1 cellular context compared by ENCODE assay signal in the genomic region with DNA sequence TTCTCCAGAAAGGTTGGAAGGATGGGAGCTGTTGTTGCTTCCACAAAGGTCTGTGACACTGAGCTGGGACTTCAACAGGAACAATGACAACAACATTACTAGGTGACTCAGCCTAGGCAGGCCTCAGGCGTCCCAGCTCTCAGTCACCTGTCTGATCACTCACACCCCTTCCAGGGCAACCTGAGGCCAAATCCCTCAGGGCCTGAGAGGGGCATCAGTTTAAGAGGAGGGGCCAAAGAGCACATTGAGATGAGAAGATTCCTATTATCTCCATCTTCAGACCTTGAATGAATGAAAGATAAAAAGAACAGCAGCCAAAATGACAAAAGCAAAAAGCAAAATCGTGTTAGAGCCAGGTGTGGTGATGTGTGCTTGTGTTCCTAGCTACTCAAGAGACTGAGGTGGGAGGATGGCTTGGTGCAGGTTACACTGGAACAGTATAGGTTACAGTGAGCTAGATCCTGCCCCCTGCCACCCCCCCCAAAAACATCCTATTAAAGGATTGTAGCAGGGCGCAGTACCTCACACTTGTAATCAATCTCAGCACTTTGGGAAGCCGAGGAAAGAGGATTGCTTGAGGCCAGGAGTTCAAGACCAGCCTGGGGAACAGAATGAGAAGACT.
TF ChIP-seq lines count a peak whose summit lies in the region.

Gene ATG9B, minus strand, starts transcription at position 60 of the 622 bp plus-strand sequence. CDS start 71 bp downstream, outside the sequence.

TF ChIP-seq in K562, 482 proteins besides CTCF, POLR2A, EP300 and RAD21:
- TF ChIP-seq ZEB2 (IDR thresholded peaks at IDR 0.05) (0 out of 2 replicates have a peak, but pooled peaks have one; percentile 31), IRF1 (CRISPR knock-in tag; IDR thresholded peaks at IDR 0.05; ENCODE audit: borderline replicate concordance) (no peak), SRF (CRISPR knock-in tag; IDR thresholded peaks at IDR 0.05) (no peak), ZNF197 (CRISPR knock-in tag; IDR thresholded peaks at IDR 0.05; ENCODE audit: low read depth) (no peak), ZKSCAN3 (CRISPR knock-in tag; IDR thresholded peaks at IDR 0.05) (no peak), NCOA2 (IDR thresholded peaks at IDR 0.05; ENCODE audit: partially characterized antibody in 2 of 2) (no peak), ZNF740 (CRISPR knock-in tag; IDR thresholded peaks at IDR 0.05) (peak; percentile 67; the same call in 1 of the 2 replicates), ZNF740 (tag; IDR thresholded peaks at IDR 0.05) (no peak), SP1 (CRISPR knock-in tag; IDR thresholded peaks at IDR 0.05) (no peak), ZBTB17 (CRISPR knock-in tag; IDR thresholded peaks at IDR 0.05) (no peak), ZNF431 (CRISPR knock-in tag; IDR thresholded peaks at IDR 0.05) (no peak), NFYB (IDR thresholded peaks at IDR 0.05; ENCODE audit: extremely low read depth, insufficient read length) (no peak), MNT (conservative IDR thresholded peaks at IDR 0.05) (no peak), ZFP1 (CRISPR knock-in tag; IDR thresholded peaks at IDR 0.05) (no peak), JUN (IDR thresholded peaks at IDR 0.05; ENCODE audit: borderline replicate concordance, low read depth, low read length) (0 out of 2 replicates have a peak, but pooled peaks have one; percentile 10), JUN (CRISPR knock-in tag; IDR thresholded peaks at IDR 0.05; ENCODE audit: borderline replicate concordance) (no peak), ARID1B (IDR thresholded peaks at IDR 0.05) (0 out of 2 replicates have a peak, but pooled peaks have one; percentile 12), TCF3 (CRISPR knock-in tag; IDR thresholded peaks at IDR 0.05) (peak; percentile 34; the same call in 1 of the 2 replicates), ZNF232 (CRISPR knock-in tag; IDR thresholded peaks at IDR 0.05) (no peak), NFIC (IDR thresholded peaks at IDR 0.05) (no peak), TFAP4 (CRISPR knock-in tag; IDR thresholded peaks at IDR 0.05; ENCODE audit: borderline replicate concordance) (0 out of 2 replicates have a peak, but pooled peaks have one; percentile 33), CBFA2T3 (IDR thresholded peaks at IDR 0.05) (peak; percentile 59), BMI1 (IDR thresholded peaks at IDR 0.05; ENCODE audit: low read length) (no peak), FOXK2 (conservative IDR thresholded peaks at IDR 0.05 in 1 of 2, IDR thresholded peaks at IDR 0.05 in 1 of 2; ENCODE audit: low read depth in 2 of 2) (peak in 1 of 2 experiments; percentile 33; a peak in 1 of 4 replicates), POLR3G (IDR thresholded peaks at IDR 0.05; ENCODE audit: extremely low read depth, insufficient read length, insufficient replicate concordance) (no peak), CXXC5 (CRISPR knock-in tag; IDR thresholded peaks at IDR 0.05) (peak; percentile 10; the same call in 1 of the 2 replicates), RB1 (IDR thresholded peaks at IDR 0.05; ENCODE audit: low read depth) (no peak), NFE2 (IDR thresholded peaks at IDR 0.05; ENCODE audit: low read depth) (0 out of 2 replicates have a peak, but pooled peaks have one; percentile 3), ZNF77 (CRISPR knock-in tag; IDR thresholded peaks at IDR 0.05) (no peak), SETDB1 (IDR thresholded peaks at IDR 0.05; ENCODE audit: low read length) (no peak), STAT6 (CRISPR knock-in tag; IDR thresholded peaks at IDR 0.05) (0 out of 2 replicates have a peak, but pooled peaks have one; percentile 51), SMAD2 (IDR thresholded peaks at IDR 0.05; ENCODE audit: low read depth, low read length) (no peak), JUND (IDR thresholded peaks at IDR 0.05; ENCODE audit: borderline replicate concordance, low read depth, low read length) (peak; percentile 51; the same call in 1 of the 2 replicates), JUND (tag; IDR thresholded peaks at IDR 0.05; ENCODE audit: borderline replicate concordance, low read depth, low read length) (no peak), STAT5A (IDR thresholded peaks at IDR 0.05; ENCODE audit: borderline replicate concordance, low read length) (no peak), KLF1 (tag; IDR thresholded peaks at IDR 0.05) (no peak), ESRRA (IDR thresholded peaks at IDR 0.05; ENCODE audit: borderline replicate concordance, low read depth) (no peak), FOSL1 (tag; conservative IDR thresholded peaks at IDR 0.05) (peak; percentile 62; the same call in 1 of the 2 replicates), ZNF316 (IDR thresholded peaks at IDR 0.05) (no peak)
- TF ChIP-seq, protein P1, sequence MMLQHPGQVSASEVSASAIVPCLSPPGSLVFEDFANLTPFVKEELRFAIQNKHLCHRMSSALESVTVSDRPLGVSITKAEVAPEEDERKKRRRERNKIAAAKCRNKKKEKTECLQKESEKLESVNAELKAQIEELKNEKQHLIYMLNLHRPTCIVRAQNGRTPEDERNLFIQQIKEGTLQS (IDR thresholded peaks at IDR 0.05), result peak; percentile 57; the same call in 1 of the 2 replicates
- TF ChIP-seq, protein P1 (CRISPR knock-in tag; conservative IDR thresholded peaks at IDR 0.05), result no peak
- TF ChIP-seq, protein P2, sequence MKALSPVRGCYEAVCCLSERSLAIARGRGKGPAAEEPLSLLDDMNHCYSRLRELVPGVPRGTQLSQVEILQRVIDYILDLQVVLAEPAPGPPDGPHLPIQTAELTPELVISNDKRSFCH (CRISPR knock-in tag; IDR thresholded peaks at IDR 0.05), result no peak
- TF ChIP-seq, protein P2 (tag; IDR thresholded peaks at IDR 0.05), result no peak
- TF ChIP-seq, protein P3, sequence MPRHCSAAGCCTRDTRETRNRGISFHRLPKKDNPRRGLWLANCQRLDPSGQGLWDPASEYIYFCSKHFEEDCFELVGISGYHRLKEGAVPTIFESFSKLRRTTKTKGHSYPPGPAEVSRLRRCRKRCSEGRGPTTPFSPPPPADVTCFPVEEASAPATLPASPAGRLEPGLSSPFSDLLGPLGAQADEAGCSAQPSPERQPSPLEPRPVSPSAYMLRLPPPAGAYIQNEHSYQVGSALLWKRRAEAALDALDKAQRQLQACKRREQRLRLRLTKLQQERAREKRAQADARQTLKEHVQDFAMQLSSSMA (CRISPR knock-in tag; IDR thresholded peaks at IDR 0.05), result no peak
TF ChIP-seq in K562: peak in this region for 14.
